ENCODE assay signal across 13 cellular contexts in genomic region chr10:88062385-88062784, GRCh38.
DNase-seq lines count a peak whose midpoint lies in the region; ATAC-seq and TF ChIP-seq lines count a peak whose summit lies in the region.
"Had no signal": no experiment of that assay in that cellular context is flagged by ENCODE, and none has a peak within 500 bp of the region (broad histone marks: within the 10 kb centered on the region; RNA-seq: fewer than 3 reads in every experiment).

No MANE protein-coding gene starts in this region.

- peak; percentile 12 for DNase-seq in GDM1 (lab: John Stamatoyannopoulos, UW)
- DNase-seq in OCI-LY7 (ENCODE audit: low spot score), result no peak
- DNase-seq in esophagus squamous epithelium (lab: John Stamatoyannopoulos, UW), result no peak
- DNase-seq in dedifferentiated amniotic fluid mesenchymal stem cell (ENCODE audit: extremely low spot score), result no peak
- no peak for DNase-seq in BE2C
- DNase-seq in COR-L47 (lab: John Stamatoyannopoulos, UW), result no peak
- DNase-seq: cortex of kidney; DMS 273 treated with DMSO at 0.1 percent for 48 hours; stimulated activated CD4-positive, alpha-beta T cell treated with anti-CD3 and anti-CD28 coated beads, Interleukin-12 subunit alpha, Interleukin-12 subunit beta, amount 100 ng/mL, for 4 hours; substantia nigra had no signal

- WGBS in esophagus squamous epithelium, 2 donors, result 71 to 76% methylated on average over 6 of the region's 6 CpGs

- TF ChIP-seq CTCF in OCI-LY7 (conservative IDR thresholded peaks at IDR 0.05; ENCODE audit: low read length) (no peak), esophagus squamous epithelium (IDR thresholded peaks at IDR 0.05) (no peak), parathyroid adenoma (IDR thresholded peaks at IDR 0.05) (no peak), BE2C (IDR thresholded peaks at IDR 0.05; ENCODE audit: low read depth, low read length) (no peak)

- H3K4me3 ChIP-seq in OCI-LY7 (ENCODE audit: low read depth, low read length, poor library complexity, severe bottlenecking), result no peak overlapping the region
- H3K4me3 ChIP-seq in esophagus squamous epithelium, result no peak overlapping the region
- no peak overlapping the region for H3K4me3 ChIP-seq in parathyroid adenoma (ENCODE audit: low read depth, low read length)
- no peak overlapping the region for H3K4me3 ChIP-seq in BE2C (ENCODE audit: low read depth, low read length)
- H3K4me3 ChIP-seq: SJCRH30 had no signal

- ATAC-seq in HG03439 (IDR thresholded peaks at IDR 0.05; ENCODE audit: unreplicated experiment), result no peak

- H3K27ac ChIP-seq in OCI-LY7 (ENCODE audit: low read depth, low read length, poor library complexity, severe bottlenecking) (no peak overlapping the region), esophagus squamous epithelium (peak overlapping the region; percentile 2 to 64 (median 44)), parathyroid adenoma (peak overlapping the region; percentile 3)
- H3K27ac ChIP-seq: SJCRH30 had no signal

- POLR2A ChIA-PET in OCI-LY7 (lab: Charles Lee), result interaction anchor here (0.8 to 2.7 kb wide), 10 partner anchors 10 to 136 kb away, joined by 3 to 10 read pairs (median 3); no protein-coding TSS in a partner anchor

- H4K20me1 ChIP-seq in OCI-LY7 (ENCODE audit: insufficient read depth, low read length), result no peaks in the 10 kb centered on the region

- H3K4me2 ChIP-seq in OCI-LY7 (ENCODE audit: low read length) (no peak overlapping the region), parathyroid adenoma (ENCODE audit: low read length) (no peak overlapping the region)

- CTCF ChIA-PET in OCI-LY7 (lab: Charles Lee; ENCODE audit: unreplicated experiment), result no interaction called here

- BruUV-seq in OCI-LY7 (replicated peaks; lab: Mats Ljungman, UMichigan), result no TSS peak

- H3K9me3 ChIP-seq in OCI-LY7 (ENCODE audit: low read length) (no peaks in the 10 kb centered on the region), esophagus squamous epithelium (no peaks in the 10 kb centered on the region), parathyroid adenoma (ENCODE audit: control insufficient read depth, low read length) (no peaks in the 10 kb centered on the region), BE2C (no peaks in the 10 kb centered on the region)
- H3K9me3 ChIP-seq: SJCRH30 had no signal

- H3K27me3 ChIP-seq in esophagus squamous epithelium (no peaks in the 10 kb centered on the region), parathyroid adenoma (ENCODE audit: control insufficient read depth, insufficient read depth, low read length) (no peaks in the 10 kb centered on the region), BE2C (no peaks in the 10 kb centered on the region)
- H3K27me3 ChIP-seq: SJCRH30 had no signal

- no peak for TF ChIP-seq POLR2A in esophagus squamous epithelium (IDR thresholded peaks at IDR 0.05)

- no peak overlapping the region for H3K9ac ChIP-seq in parathyroid adenoma

- H3K36me3 ChIP-seq in OCI-LY7 (ENCODE audit: insufficient read depth, low read length), result no peaks in the 10 kb centered on the region
- no peaks in the 10 kb centered on the region for H3K36me3 ChIP-seq in esophagus squamous epithelium
- H3K36me3 ChIP-seq in parathyroid adenoma (ENCODE audit: control insufficient read depth, insufficient read depth, low read length), result no peaks in the 10 kb centered on the region
- no peaks in the 10 kb centered on the region for H3K36me3 ChIP-seq in BE2C
- H3K36me3 ChIP-seq: SJCRH30 had no signal

- H3K9me2 ChIP-seq in OCI-LY7 (ENCODE audit: insufficient read depth, low read length), result no peaks in the 10 kb centered on the region

- H3K4me1 ChIP-seq in OCI-LY7 (ENCODE audit: insufficient read depth, low read length, poor library complexity, severe bottlenecking), result peaks cover 65% of the 10 kb centered on the region
- H3K4me1 ChIP-seq in esophagus squamous epithelium, result peaks cover 9 to 28% (median 16%) of the 10 kb centered on the region in 3 donors
- peaks cover 3% of the 10 kb centered on the region for H3K4me1 ChIP-seq in parathyroid adenoma
- H3K4me1 ChIP-seq in BE2C, result peaks cover 31% of the 10 kb centered on the region
- H3K4me1 ChIP-seq: SJCRH30 had no signal

- H2AFZ ChIP-seq in OCI-LY7 (ENCODE audit: low read length) (peak overlapping the region; percentile 86), parathyroid adenoma (peak overlapping the region; percentile 59)

- H3K79me2 ChIP-seq in OCI-LY7 (ENCODE audit: insufficient read depth, low read depth, low read length) (no peaks in the 10 kb centered on the region), parathyroid adenoma (no peaks in the 10 kb centered on the region)

- intact Hi-C loops in OCI-LY7 (cut with micrococcal nuclease; ENCODE audit: unreplicated experiment) (loop anchor here (5.0 kb wide), 1 partner anchor 825 kb away; no protein-coding TSS in a partner anchor), esophagus squamous epithelium (cut with DNase I) (no loop called here)
